Comparison of ENCODE assay signal across 18 cellular contexts in genomic region chr12:122125452-122126341, GRCh38. TPM values are rescaled to one million over a fixed set of nuclear protein-coding genes. Genes with fewer than 3 reads are reported as not detected.
A peak's percentile ranks its signal among the peaks of the same experiment; 100 is the strongest.
DNase-seq lines count a peak whose midpoint lies in the region; ATAC-seq lines count a peak whose summit lies in the region.
"Had no signal": no experiment of that assay in that cellular context is flagged by ENCODE, and none has a peak within 500 bp of the region (broad histone marks: within the 10 kb centered on the region; RNA-seq: fewer than 3 reads in every experiment).

No MANE protein-coding gene starts in this region.

- H2BK15ac ChIP-seq in mesenchymal stem cell (ENCODE audit: low read depth, poor library complexity, severe bottlenecking): no peak overlapping the region

- no peak overlapping the region for H3K4ac ChIP-seq in mesenchymal stem cell (ENCODE audit: low read depth in 1 of 2, low read length in 2 of 2)

- no peak overlapping the region for H3K27ac ChIP-seq in mesenchymal stem cell (ENCODE audit: low read length, poor library complexity, severe bottlenecking)
- H3K27ac ChIP-seq in stomach smooth muscle (ENCODE audit: low read length): peak overlapping the region; percentile 49
- no peak overlapping the region for H3K27ac ChIP-seq in substantia nigra (ENCODE audit: low read depth, low read length, poor library complexity, severe bottlenecking)
- H3K27ac ChIP-seq: HL-60, SJCRH30, tibial artery had no signal

- peak; percentile 12 for DNase-seq in Right ventricle myocardium superior
- DNase-seq in Right ventricle myocardium inferior (ENCODE audit: missing footprints): no peak
- no peak for DNase-seq in activated naive CD8-positive, alpha-beta T cell treated with anti-CD3 and anti-CD28 coated beads for 36 hours
- no peak for DNase-seq in mesenchymal stem cell
- DNase-seq in substantia nigra (lab: John Stamatoyannopoulos, UW): no peak
- no peak for DNase-seq in hepatic stellate cell (ENCODE audit: low spot score)
- DNase-seq: activated T-cell treated with anti-CD3 and anti-CD28 coated beads for 4 hours, DMS53, Kasumi-1, NCI-H2081 treated with DMSO at 0.1 percent for 48 hours, NCI-H774, SJCRH30 had no signal

- H3K4me2 ChIP-seq in mesenchymal stem cell (ENCODE audit: low read length, poor library complexity, severe bottlenecking): no peak overlapping the region

- no peak overlapping the region for H2BK120ac ChIP-seq in mesenchymal stem cell (ENCODE audit: low read depth, low read length)

- no peak overlapping the region for H2AFZ ChIP-seq in mesenchymal stem cell (ENCODE audit: low read depth, low read length)

- no peak for ATAC-seq in Right ventricle myocardium superior (ENCODE audit: poor library complexity)
- ATAC-seq in Right ventricle myocardium inferior: no peak
- ATAC-seq in HG03097 (IDR thresholded peaks at IDR 0.05; ENCODE audit: low FRiP score, unreplicated experiment): no peak

- no peak overlapping the region for H2BK5ac ChIP-seq in mesenchymal stem cell (ENCODE audit: low read depth, low read length, poor library complexity, severe bottlenecking)

- no peak overlapping the region for H2AK5ac ChIP-seq in mesenchymal stem cell (ENCODE audit: low read length, severe bottlenecking)

- no peak overlapping the region for H3K4me3 Mint-ChIP-seq in activated naive CD8-positive, alpha-beta T cell treated with anti-CD3 and anti-CD28 coated beads for 36 hours

- H3K4me1 Mint-ChIP-seq in activated naive CD8-positive, alpha-beta T cell treated with anti-CD3 and anti-CD28 coated beads for 36 hours: peaks cover 39% of the 10 kb centered on the region

- H3K27me3 Mint-ChIP-seq in activated naive CD8-positive, alpha-beta T cell treated with anti-CD3 and anti-CD28 coated beads for 36 hours: no peaks in the 10 kb centered on the region

- H3K4me1 ChIP-seq in mesenchymal stem cell (ENCODE audit: control insufficient read depth, insufficient read depth, low read depth, low read length) (peaks cover 40% of the 10 kb centered on the region), stomach smooth muscle (ENCODE audit: control insufficient read depth, insufficient read depth, low read length) (peaks cover 43% of the 10 kb centered on the region)
- H3K4me1 ChIP-seq: SJCRH30 had no signal

- peaks cover 31 to 33% of the 10 kb centered on the region in 2 experiments for H3K36me3 ChIP-seq in mesenchymal stem cell (ENCODE audit: control insufficient read depth in 1 of 2, insufficient read depth in 2 of 2, low read depth in 1 of 2, low read length in 2 of 2)
- H3K36me3 ChIP-seq in stomach smooth muscle (ENCODE audit: control insufficient read depth in 2 of 2, insufficient read depth in 2 of 2, low read length in 2 of 2): peaks cover 32 to 35% of the 10 kb centered on the region in 2 donors

- H3K9me3 Mint-ChIP-seq in activated naive CD8-positive, alpha-beta T cell treated with anti-CD3 and anti-CD28 coated beads for 36 hours: no peaks in the 10 kb centered on the region

- no peak overlapping the region for H2BK12ac ChIP-seq in mesenchymal stem cell (ENCODE audit: low read length in 2 of 2)

- H3K36me3 Mint-ChIP-seq in activated naive CD8-positive, alpha-beta T cell treated with anti-CD3 and anti-CD28 coated beads for 36 hours: no peaks in the 10 kb centered on the region

- no peak overlapping the region for H4K8ac ChIP-seq in mesenchymal stem cell (ENCODE audit: low read length)

- H3K4me3 ChIP-seq in mesenchymal stem cell (ENCODE audit: insufficient read depth in 1 of 2, low read depth in 1 of 2, low read length in 2 of 2) (no peak overlapping the region), stomach smooth muscle (ENCODE audit: low read length in 2 of 2) (peak overlapping the region in 1 of 2 donors; percentile 44)
- H3K4me3 ChIP-seq: SJCRH30, tibial artery had no signal

- H3K18ac ChIP-seq in mesenchymal stem cell (ENCODE audit: low read depth in 1 of 2, low read length in 2 of 2): no peak overlapping the region

- H3K14ac ChIP-seq in mesenchymal stem cell (ENCODE audit: low read length in 2 of 2): peak overlapping the region in 1 of 2 experiments; percentile 13

- H3K27me3 ChIP-seq in mesenchymal stem cell (ENCODE audit: control insufficient read depth in 1 of 2, insufficient read depth in 1 of 2, low read length in 2 of 2) (no peaks in the 10 kb centered on the region), stomach smooth muscle (ENCODE audit: control insufficient read depth in 1 of 2, insufficient read depth in 2 of 2, low read length in 2 of 2) (no peaks in the 10 kb centered on the region)
- H3K27me3 ChIP-seq: SJCRH30, tibial artery had no signal

- WGBS in mesenchymal stem cell: 94% methylated on average over 13 of the region's 13 CpGs

- no peak overlapping the region for H3K23ac ChIP-seq in mesenchymal stem cell (ENCODE audit: low read length in 2 of 2)

- peaks cover 17% of the 10 kb centered on the region for H3K79me1 ChIP-seq in mesenchymal stem cell (replicated peaks; ENCODE audit: low read length, poor library complexity, severe bottlenecking)

- no peak overlapping the region for H4K91ac ChIP-seq in mesenchymal stem cell (ENCODE audit: low read length)

- H3K9ac ChIP-seq in mesenchymal stem cell (ENCODE audit: low read length) (peak overlapping the region; percentile 8), stomach smooth muscle (ENCODE audit: low read length in 2 of 2) (peak overlapping the region in 1 of 2 donors; percentile 36)

- intact Hi-C loops in Right ventricle myocardium superior (cut with DNase I): loop anchor here (10.0 kb wide), 1 partner anchor 201 kb away; no protein-coding TSS in a partner anchor
- intact Hi-C loops in Right ventricle myocardium inferior (cut with DNase I): loop anchor here (10.0 kb wide), 1 partner anchor 171 kb away; no protein-coding TSS in a partner anchor

- H3K9me3 ChIP-seq in mesenchymal stem cell (ENCODE audit: control insufficient read depth, low read length) (no peaks in the 10 kb centered on the region), stomach smooth muscle (ENCODE audit: control insufficient read depth in 2 of 2, low read length in 2 of 2) (no peaks in the 10 kb centered on the region)
- H3K9me3 ChIP-seq: SJCRH30, tibial artery had no signal

- H3K27ac Mint-ChIP-seq in activated naive CD8-positive, alpha-beta T cell treated with anti-CD3 and anti-CD28 coated beads for 36 hours: peak overlapping the region; percentile 81

RNA-seq across cellular contexts. Expression of gene MLXIP, which starts 47.1 kb away (rescaled TPM):
- 22.6 TPM for total RNA-seq in Right ventricle myocardium superior
- 25.7 TPM for total RNA-seq in Right ventricle myocardium inferior
- 10 to 100 TPM; 29.0 to 30.1 TPM for total RNA-seq in activated naive CD8-positive, alpha-beta T cell treated with anti-CD3 and anti-CD28 coated beads for 36 hours
- polyA plus RNA-seq in mesenchymal stem cell (2013, experiment 1 of 2): 61.2 TPM
- 58.9 TPM for polyA plus RNA-seq in mesenchymal stem cell (2013, experiment 2 of 2)

RNA-seq across cellular contexts. Expression of gene IL31, which starts 48.3 kb away (rescaled TPM):
- total RNA-seq in Right ventricle myocardium superior (not detected), Right ventricle myocardium inferior (not detected)
- not detected for total RNA-seq in activated naive CD8-positive, alpha-beta T cell treated with anti-CD3 and anti-CD28 coated beads for 36 hours
- not detected for polyA plus RNA-seq in mesenchymal stem cell (2013, experiment 1 of 2)
- polyA plus RNA-seq in mesenchymal stem cell (2013, experiment 2 of 2): not detected
- total RNA-seq: aorta, omental fat pad, SJCRH30 had no signal
- polyA plus RNA-seq: aorta had no signal

RNA-seq across cellular contexts. Expression of gene LRRC43, which starts 57.2 kb away (rescaled TPM):
- 0.81 TPM for total RNA-seq in Right ventricle myocardium superior
- 0.70 TPM for total RNA-seq in Right ventricle myocardium inferior
- total RNA-seq in activated naive CD8-positive, alpha-beta T cell treated with anti-CD3 and anti-CD28 coated beads for 36 hours: under 1 TPM in 1 of 2 experiments, not detected in 1; 0.23 TPM
- polyA plus RNA-seq in mesenchymal stem cell (2013, experiment 1 of 2): 2.2 TPM
- 2.1 TPM for polyA plus RNA-seq in mesenchymal stem cell (2013, experiment 2 of 2)
- total RNA-seq: aorta had no signal
- polyA plus RNA-seq: aorta had no signal
